In genomic region chr20:49915380-49916145, GRCh38 we compare ENCODE assay signal across 1 cellular context.
TF ChIP-seq lines count a peak whose summit lies in the region.

TSS of gene SPATA2 (minus strand) at chr20:49915529. CDS start at chr20:49908490, 7,039 bp downstream.

TF ChIP-seq in K562, 482 proteins besides CTCF, POLR2A, EP300 and RAD21 (continued from another document and continues in another):
- TF ChIP-seq ARID4B (CRISPR knock-in tag; IDR thresholded peaks at IDR 0.05) = peak; percentile 49; the same call in 1 of the 2 replicates
- TF ChIP-seq MTA3 (IDR thresholded peaks at IDR 0.05; ENCODE audit: borderline replicate concordance) = peak; percentile 68; the same call in 1 of the 2 replicates
- TF ChIP-seq NR4A1 (CRISPR knock-in tag; IDR thresholded peaks at IDR 0.05) = peak; percentile 37; the same call in 1 of the 2 replicates
- no peak for TF ChIP-seq NR4A1 (tag; IDR thresholded peaks at IDR 0.05)
- TF ChIP-seq EP400 (IDR thresholded peaks at IDR 0.05) = peak; percentile 91
- TF ChIP-seq ZBTB12 (CRISPR knock-in tag; IDR thresholded peaks at IDR 0.05) = peak; percentile 93
- TF ChIP-seq REST (CRISPR knock-in tag; IDR thresholded peaks at IDR 0.05; ENCODE audit: low read depth) = 0 out of 2 replicates have a peak, but pooled peaks have one; percentile 13
- peak; percentile 11; the same call in 1 of the 2 replicates for TF ChIP-seq DPF2 (IDR thresholded peaks at IDR 0.05)
- no peak for TF ChIP-seq SMAD3 (CRISPR knock-in tag; conservative IDR thresholded peaks at IDR 0.05)
- TF ChIP-seq ETV5 (CRISPR knock-in tag; IDR thresholded peaks at IDR 0.05; ENCODE audit: low read depth) = peak; percentile 93
- TF ChIP-seq HDAC2 (IDR thresholded peaks at IDR 0.05) = peak; percentile 100
- 0 out of 2 replicates have a peak, but pooled peaks have one; percentile 37 for TF ChIP-seq MTA1 (IDR thresholded peaks at IDR 0.05; ENCODE audit: borderline replicate concordance)
- TF ChIP-seq THAP12 (CRISPR knock-in tag; IDR thresholded peaks at IDR 0.05) = 0 out of 2 replicates have a peak, but pooled peaks have one; percentile 1
- TF ChIP-seq POLR2H (tag; IDR thresholded peaks at IDR 0.05; ENCODE audit: low read depth) = no peak
- peak; percentile 73; the same call in 1 of the 2 replicates for TF ChIP-seq ZHX1 (conservative IDR thresholded peaks at IDR 0.05; ENCODE audit: low read length)
- TF ChIP-seq ZNF311 (CRISPR knock-in tag; IDR thresholded peaks at IDR 0.05) = 0 out of 2 replicates have a peak, but pooled peaks have one; percentile 19
- peak; percentile 85 for TF ChIP-seq NKRF (IDR thresholded peaks at IDR 0.05; ENCODE audit: borderline replicate concordance)
- no peak for TF ChIP-seq MAFF (IDR thresholded peaks at IDR 0.05; ENCODE audit: low read length)
- no peak for TF ChIP-seq ZNF280B (CRISPR knock-in tag; IDR thresholded peaks at IDR 0.05)
- TF ChIP-seq BCOR (IDR thresholded peaks at IDR 0.05) = peak; percentile 100
- peak; percentile 33; the same call in 1 of the 2 replicates for TF ChIP-seq FOSL1 (tag; conservative IDR thresholded peaks at IDR 0.05)
- TF ChIP-seq ZBTB9 (CRISPR knock-in tag; IDR thresholded peaks at IDR 0.05) = no peak; the same call in 1 of the 2 replicates
- no peak for TF ChIP-seq ID3 (CRISPR knock-in tag; IDR thresholded peaks at IDR 0.05)
- TF ChIP-seq ID3 (tag; IDR thresholded peaks at IDR 0.05) = no peak
- no peak for TF ChIP-seq HLTF (IDR thresholded peaks at IDR 0.05)
- no peak for TF ChIP-seq PHF21A (IDR thresholded peaks at IDR 0.05; ENCODE audit: borderline replicate concordance, low read depth)
- TF ChIP-seq HOXB6 (CRISPR knock-in tag; IDR thresholded peaks at IDR 0.05; ENCODE audit: borderline replicate concordance) = no peak
- TF ChIP-seq ERF (CRISPR knock-in tag; IDR thresholded peaks at IDR 0.05) = peak; percentile 22; the same call in 1 of the 2 replicates
- TF ChIP-seq BMI1 (IDR thresholded peaks at IDR 0.05; ENCODE audit: low read length) = peak; percentile 94
- TF ChIP-seq ARID2 (IDR thresholded peaks at IDR 0.05) = no peak
- peak; percentile 57 for TF ChIP-seq ETV1 (tag; conservative IDR thresholded peaks at IDR 0.05; ENCODE audit: low read depth)
- TF ChIP-seq HEY1 (CRISPR knock-in tag; IDR thresholded peaks at IDR 0.05; ENCODE audit: borderline replicate concordance) = no peak
- TF ChIP-seq KAT2B (IDR thresholded peaks at IDR 0.05; ENCODE audit: low read depth, low read length) = no peak
